Comparison of ENCODE assay signal across 1 cellular context in the genomic region with DNA sequence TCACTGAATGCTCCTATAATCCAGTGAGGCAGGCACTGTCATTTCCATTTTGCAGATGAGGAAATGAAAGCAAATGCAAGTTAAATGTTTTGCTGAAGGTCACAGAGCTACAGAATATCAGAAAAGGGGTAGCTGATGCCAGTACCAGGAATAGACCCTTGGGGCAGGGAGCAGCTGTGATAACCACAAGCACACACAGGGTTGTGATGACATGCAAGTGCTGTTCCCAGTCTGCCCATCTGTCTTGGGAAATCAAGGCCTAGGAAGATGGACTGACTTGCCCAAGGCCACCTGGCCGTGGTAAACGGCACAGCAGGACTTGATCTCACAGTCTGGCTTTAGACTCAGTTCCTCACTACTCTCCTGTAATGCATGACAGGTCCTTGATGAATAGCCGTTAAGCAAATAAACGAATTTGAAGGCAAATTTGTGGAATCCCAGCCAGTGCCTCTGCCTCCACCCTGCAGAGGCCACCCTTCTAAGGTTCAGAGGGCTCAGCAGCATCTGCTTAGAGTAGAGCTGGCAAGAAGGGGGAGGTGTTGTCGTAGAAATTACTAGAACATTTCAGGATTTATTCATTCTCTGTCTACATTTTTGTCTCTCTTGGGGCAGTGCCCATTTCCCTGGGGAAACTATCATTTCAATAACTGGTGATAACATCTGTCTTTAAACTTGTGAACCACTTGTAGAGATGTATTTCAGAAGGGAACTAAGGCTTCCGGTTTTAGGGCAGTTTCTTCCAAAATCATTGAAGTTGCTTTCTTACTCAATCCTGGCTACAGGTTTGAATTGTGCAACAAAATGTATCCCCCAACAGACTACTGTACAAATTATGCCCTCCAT.
TF ChIP-seq lines count a peak whose summit lies in the region.

No MANE protein-coding gene starts in this region.

TF ChIP-seq in K562, 482 proteins besides CTCF, POLR2A, EP300 and RAD21 (continued from another document):
- TF ChIP-seq TSHZ1 (CRISPR knock-in tag; IDR thresholded peaks at IDR 0.05) (no peak), U2AF2 (optimal IDR thresholded peaks at IDR 0.05; ENCODE audit: low read depth, low read length) (no peak), GABPA (tag; conservative IDR thresholded peaks at IDR 0.05; ENCODE audit: low read depth) (0 out of 2 replicates have a peak, but pooled peaks have one; percentile 11), RBM15 (IDR thresholded peaks at IDR 0.05; ENCODE audit: insufficient read depth, low read length) (no peak), NFXL1 (CRISPR knock-in tag; IDR thresholded peaks at IDR 0.05) (no peak), ZNF639 (CRISPR knock-in tag; conservative IDR thresholded peaks at IDR 0.05 in 1 of 2, IDR thresholded peaks at IDR 0.05 in 1 of 2) (no peak), CEBPB (tag; IDR thresholded peaks at IDR 0.05) (peak; percentile 60), HOXB6 (CRISPR knock-in tag; IDR thresholded peaks at IDR 0.05; ENCODE audit: borderline replicate concordance) (no peak), HDAC1 (IDR thresholded peaks at IDR 0.05) (no peak), RFX5 (IDR thresholded peaks at IDR 0.05; ENCODE audit: low read depth, low read length) (no peak), ZNF79 (CRISPR knock-in tag; IDR thresholded peaks at IDR 0.05; ENCODE audit: low read depth) (no peak), PHF8 (IDR thresholded peaks at IDR 0.05; ENCODE audit: borderline replicate concordance, low read length) (no peak), NFE2L1 (tag; IDR thresholded peaks at IDR 0.05; ENCODE audit: borderline replicate concordance, low read depth) (no peak)
TF ChIP-seq in K562: peak in this region for 7.
